25 cellular contexts compared by ENCODE assay signal in the genomic region with DNA sequence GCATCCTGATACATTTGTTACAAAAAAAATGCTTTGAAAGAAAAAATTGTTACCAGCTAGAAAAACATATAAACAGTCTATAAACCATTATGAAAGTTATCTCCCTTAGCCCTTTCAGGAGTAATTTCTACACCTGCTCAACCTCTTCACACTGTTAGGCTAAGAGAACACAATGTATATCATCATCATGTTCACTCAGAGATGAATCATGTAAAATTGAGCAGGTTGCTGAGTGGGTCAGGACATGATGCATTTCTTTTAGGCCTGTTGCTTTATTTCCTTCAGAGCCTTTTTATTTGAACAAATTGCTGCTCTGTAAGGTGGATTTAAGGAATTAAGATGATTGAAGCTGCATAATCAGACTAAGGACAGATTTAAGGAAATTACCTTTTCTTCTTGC.
"Had no signal": no experiment of that assay in that cellular context is flagged by ENCODE, and none has a peak within 500 bp of the region (broad histone marks: within the 10 kb centered on the region; RNA-seq: fewer than 3 reads in every experiment).

No MANE protein-coding gene starts in this region.

- H3K4me3 ChIP-seq: hepatocyte, left ventricle myocardium inferior, sigmoid colon, testis, uterus had no signal

- ATAC-seq: activated naive CD8-positive, alpha-beta T cell treated with anti-CD3 and anti-CD28 coated beads, Interleukin-2, amount 50 U/mL, for 24 hours; activated T-cell treated with anti-CD3 and anti-CD28 coated beads, Interleukin-2, amount 50 U/mL, for 4 hours; natural killer cell had no signal

- DNase-seq: activated CD4-positive, alpha-beta T cell treated with anti-CD3 and anti-CD28 coated beads for 1 hour; activated CD4-positive, alpha-beta T cell treated with anti-CD3 and anti-CD28 coated beads, Interleukin-2, amount 50 U/mL, for 4 hours; activated CD8-positive, alpha-beta memory T cell treated with anti-CD3 and anti-CD28 coated beads, Interleukin-2, amount 50 U/mL, for 48 hours; activated effector memory CD4-positive, alpha-beta T cell treated with anti-CD3 and anti-CD28 coated beads, Interleukin-2, amount 50 U/mL, for 16 hours; activated naive CD4-positive, alpha-beta T cell treated with anti-CD3 and anti-CD28 coated beads, Interleukin-2, amount 50 U/mL, for 16 hours; activated naive CD8-positive, alpha-beta T cell treated with anti-CD3 and anti-CD28 coated beads, Interleukin-2, amount 50 U/mL, for 24 hours; activated T-cell treated with anti-CD3 and anti-CD28 coated beads, Interleukin-2, amount 50 U/mL, for 4 hours; effector CD4-positive, alpha-beta T cell; erythroblast; glutamatergic neuron; left ventricle myocardium inferior; midbrain; natural killer cell; retina; sigmoid colon; stimulated activated CD4-positive, alpha-beta T cell treated with anti-CD3 and anti-CD28 coated beads, Interleukin-2, amount 100 ng/mL, for 48 hours; stimulated activated CD8-positive, alpha-beta memory T cell treated with anti-CD3 and anti-CD28 coated beads, Interleukin-4, amount 100 ng/mL, for 48 hours; stimulated activated naive CD4-positive, alpha-beta T cell; T-helper 2 cell; testis; trophoblast cell; uterus had no signal

- FAIRE-seq: endometrium, frontal cortex had no signal

- H3K27ac ChIP-seq: hepatocyte, left ventricle myocardium inferior, testis, uterus had no signal

- H2AFZ ChIP-seq: hepatocyte had no signal

- H3K27me3 ChIP-seq: hepatocyte, sigmoid colon, testis, uterus had no signal

- H3K36me3 ChIP-seq: left ventricle myocardium inferior, sigmoid colon, uterus had no signal

- H3K4me2 ChIP-seq: hepatocyte had no signal

- H3K9me3 ChIP-seq: left ventricle myocardium inferior, sigmoid colon, testis, uterus had no signal

- H3K4me1 ChIP-seq: left ventricle myocardium inferior, testis, uterus had no signal
